ENCODE assay signal across 21 cellular contexts in the genomic region with DNA sequence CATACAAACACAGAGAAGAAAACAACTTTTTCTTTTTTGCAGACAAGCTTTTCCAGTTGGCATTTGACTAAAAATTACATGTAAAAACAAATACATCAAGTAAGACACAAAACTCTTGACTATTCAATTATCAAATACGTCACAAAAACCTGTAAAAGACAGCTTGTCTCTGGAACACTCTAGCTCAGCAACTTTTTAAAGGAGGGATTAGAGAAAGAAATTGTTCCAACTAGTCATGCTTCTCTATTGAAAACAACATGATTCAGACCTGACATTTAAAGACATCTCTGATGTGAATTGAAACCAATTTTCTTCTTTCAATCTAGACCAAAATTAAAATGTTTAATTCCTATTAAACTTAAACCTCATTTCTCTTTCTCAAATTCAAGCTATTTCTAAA. TPM values are rescaled to one million over a fixed set of nuclear protein-coding genes. Genes with fewer than 3 reads are reported as not detected.
DNase-seq lines count a peak whose midpoint lies in the region; ATAC-seq, FAIRE-seq and TF ChIP-seq lines count a peak whose summit lies in the region.
"Had no signal": no experiment of that assay in that cellular context is flagged by ENCODE, and none has a peak within 500 bp of the region (broad histone marks: within the 10 kb centered on the region; RNA-seq: fewer than 3 reads in every experiment).

No MANE protein-coding gene starts in this region.

- H3K36me3 ChIP-seq in HepG2 (replicated peaks in 1 of 2; ENCODE audit: control insufficient read depth in 1 of 2, insufficient read depth in 2 of 2, low read length in 2 of 2), result no peaks in the 10 kb centered on the region

- intact Hi-C loops in activated T-helper 2 cell treated with anti-CD3 and anti-CD28 coated beads, Interferon-gamma antibody, Interleukin-2, Interleukin-4, amounts not matched to agents 10 μg/mL and 5 μg/mL and 100 μg/mL, durations not matched to agents 14 hours and 24 hours and 36 hours (cut with micrococcal nuclease), result loop anchor here (1.0 to 2.0 kb wide), 2 partner anchors 18 to 146 kb away; no protein-coding TSS in a partner anchor
- intact Hi-C loops in HepG2 (cut with micrococcal nuclease; ENCODE audit: unreplicated experiment), result no loop called here

- H3K36me3 Mint-ChIP-seq in activated T-cell treated with anti-CD3 and anti-CD28 coated beads, Interleukin-2, amount 50 U/mL, for 4 hours (ENCODE audit: insufficient read depth), result no peaks in the 10 kb centered on the region
- no peaks in the 10 kb centered on the region for H3K36me3 Mint-ChIP-seq in activated T-helper 2 cell treated with anti-CD3 and anti-CD28 coated beads, Interferon-gamma antibody, Interleukin-2, Interleukin-4, amounts not matched to agents 10 μg/mL and 5 μg/mL and 100 μg/mL, durations not matched to agents 14 hours and 24 hours and 36 hours (ENCODE audit: low read depth)
- H3K36me3 Mint-ChIP-seq: IgD-negative memory B cell had no signal

- TF ChIP-seq EP300 in HepG2 (IDR thresholded peaks at IDR 0.05; ENCODE audit: low read depth in 2 of 2, low read length in 2 of 2), result no peak
- no peak for TF ChIP-seq EP300 in HepG2 (CRISPR knock-in tag; IDR thresholded peaks at IDR 0.05; ENCODE audit: borderline replicate concordance)

- POLR2A ChIA-PET in HepG2 (lab: Yijun Ruan, JAX), result no interaction called here

- H3K4me3 ChIP-seq in fibroblast of villous mesenchyme (ENCODE audit: low read depth, low read length) (no peak overlapping the region), HepG2 (replicated peaks in 1 of 3; ENCODE audit: insufficient read depth in 1 of 3, low read depth in 2 of 3, low read length in 3 of 3) (no peak overlapping the region)
- H3K4me3 ChIP-seq: A549 had no signal

- CTCF ChIA-PET in HepG2 (lab: Yijun Ruan, JAX; ENCODE audit: low intra/inter-chr PET ratio, low total read pairs), result no interaction called here

- no peak overlapping the region for H3K4me3 Mint-ChIP-seq in activated T-cell treated with anti-CD3 and anti-CD28 coated beads, Interleukin-2, amount 50 U/mL, for 4 hours
- H3K4me3 Mint-ChIP-seq in activated T-helper 2 cell treated with anti-CD3 and anti-CD28 coated beads, Interferon-gamma antibody, Interleukin-2, Interleukin-4, amounts not matched to agents 10 μg/mL and 5 μg/mL and 100 μg/mL, durations not matched to agents 14 hours and 24 hours and 36 hours (ENCODE audit: low read depth), result no peak overlapping the region
- H3K4me3 Mint-ChIP-seq in stimulated activated naive CD8-positive, alpha-beta T cell treated with anti-CD3 and anti-CD28 coated beads, Interleukin-15, amount 100 ng/mL, for 72 hours, result peak overlapping the region in 1 of 2 donors; percentile 15
- H3K4me3 Mint-ChIP-seq: IgD-negative memory B cell had no signal

- no peak overlapping the region for H3K4me2 ChIP-seq in HepG2 (ENCODE audit: low read depth, low read length)
- H3K4me2 ChIP-seq: A549 had no signal

- WGBS in HepG2 (ENCODE audit: low lambda C conversion rate), result 93% methylated on average over 1 of the region's 1 CpG

- no peak overlapping the region for H3K27ac ChIP-seq in HepG2 (ENCODE audit: extremely low read length, insufficient read depth, low read length)
- H3K27ac ChIP-seq: A549 had no signal

- no peaks in the 10 kb centered on the region for H3K4me1 ChIP-seq in HepG2 (ENCODE audit: insufficient read depth, low read length)
- H3K4me1 ChIP-seq: A549 had no signal

- no peaks in the 10 kb centered on the region for H3K9me3 Mint-ChIP-seq in activated T-cell treated with anti-CD3 and anti-CD28 coated beads, Interleukin-2, amount 50 U/mL, for 4 hours
- H3K9me3 Mint-ChIP-seq in activated T-helper 2 cell treated with anti-CD3 and anti-CD28 coated beads, Interferon-gamma antibody, Interleukin-2, Interleukin-4, amounts not matched to agents 10 μg/mL and 5 μg/mL and 100 μg/mL, durations not matched to agents 14 hours and 24 hours and 36 hours, result no peaks in the 10 kb centered on the region
- H3K9me3 Mint-ChIP-seq in stimulated activated naive CD8-positive, alpha-beta T cell treated with anti-CD3 and anti-CD28 coated beads, Interleukin-15, amount 100 ng/mL, for 72 hours, result no peaks in the 10 kb centered on the region
- H3K9me3 Mint-ChIP-seq: IgD-negative memory B cell had no signal

- H3K27ac Mint-ChIP-seq in activated T-helper 2 cell treated with anti-CD3 and anti-CD28 coated beads, Interferon-gamma antibody, Interleukin-2, Interleukin-4, amounts not matched to agents 10 μg/mL and 5 μg/mL and 100 μg/mL, durations not matched to agents 14 hours and 24 hours and 36 hours, result peak overlapping the region; percentile 55
- H3K27ac Mint-ChIP-seq in stimulated activated naive CD8-positive, alpha-beta T cell treated with anti-CD3 and anti-CD28 coated beads, Interleukin-15, amount 100 ng/mL, for 72 hours, result peak overlapping the region in 1 of 2 donors; percentile 25
- H3K27ac Mint-ChIP-seq: IgD-negative memory B cell had no signal

- no peak for DNase-seq in activated T-cell treated with anti-CD3 and anti-CD28 coated beads, Interleukin-2, amount 50 U/mL, for 4 hours
- no peak for DNase-seq in activated T-cell treated with anti-CD3 and anti-CD28 coated beads for 4 hours
- no peak for DNase-seq in activated T-helper 2 cell treated with anti-CD3 and anti-CD28 coated beads, Interferon-gamma antibody, Interleukin-2, Interleukin-4, amounts not matched to agents 10 μg/mL and 5 μg/mL and 100 μg/mL, durations not matched to agents 14 hours and 24 hours and 36 hours (ENCODE audit: low spot score)
- DNase-seq in fibroblast of villous mesenchyme (ENCODE audit: low read depth), result peak; percentile 15
- no peak for DNase-seq in stimulated activated naive CD8-positive, alpha-beta T cell treated with anti-CD3 and anti-CD28 coated beads, Interleukin-15, amount 100 ng/mL, for 72 hours
- no peak for DNase-seq in HepG2 (ENCODE audit: low spot score)
- no peak for DNase-seq in NCI-H128 (lab: John Stamatoyannopoulos, UW; ENCODE audit: unreplicated experiment)
- DNase-seq: AML-193; Calu3; DMS79 treated with DMSO at 0.1 percent for 48 hours; GOT3; NCI-H1436 treated with DMSO at 0.1 percent for 48 hours; NCI-H2081 treated with DMSO at 0.1 percent for 48 hours; NCI-H226; NCI-H69; NK-92 treated with Interleukin-12 subunit alpha and Interleukin-12 subunit beta, amount 100 ng/mL, for 24 hours had no signal

- in situ Hi-C loops in HepG2 (cut with HindIII; ENCODE audit: extremely low pct_ligation_motif_present, low pct_unique_long_range_greater_than_20kb), result loop anchor here (25.0 kb wide), 1 partner anchor 1314 kb away; a partner anchor contains a TSS

- H3K27me3 Mint-ChIP-seq in activated T-cell treated with anti-CD3 and anti-CD28 coated beads, Interleukin-2, amount 50 U/mL, for 4 hours (ENCODE audit: low read depth), result no peaks in the 10 kb centered on the region
- no peaks in the 10 kb centered on the region for H3K27me3 Mint-ChIP-seq in activated T-helper 2 cell treated with anti-CD3 and anti-CD28 coated beads, Interferon-gamma antibody, Interleukin-2, Interleukin-4, amounts not matched to agents 10 μg/mL and 5 μg/mL and 100 μg/mL, durations not matched to agents 14 hours and 24 hours and 36 hours (ENCODE audit: low read depth)
- H3K27me3 Mint-ChIP-seq in stimulated activated naive CD8-positive, alpha-beta T cell treated with anti-CD3 and anti-CD28 coated beads, Interleukin-15, amount 100 ng/mL, for 72 hours, result no peaks in the 10 kb centered on the region
- H3K27me3 Mint-ChIP-seq: IgD-negative memory B cell had no signal

- H4K20me1 ChIP-seq in HepG2 (ENCODE audit: insufficient read depth, low read length), result no peaks in the 10 kb centered on the region

- no TSS peak for BruUV-seq in HepG2 (replicated peaks; lab: Mats Ljungman, UMichigan)

- ATAC-seq in activated T-cell treated with anti-CD3 and anti-CD28 coated beads, Interleukin-2, amount 50 U/mL, for 4 hours, result peak; percentile 78 to 92
- ATAC-seq in stimulated activated naive CD8-positive, alpha-beta T cell treated with anti-CD3 and anti-CD28 coated beads, Interleukin-15, amount 100 ng/mL, for 72 hours, result peak; percentile 66
- ATAC-seq in HepG2 (no peak), GM19324 (IDR thresholded peaks at IDR 0.05; ENCODE audit: low FRiP score, unreplicated experiment) (no peak)
- ATAC-seq: A549 had no signal

- H3K9me3 ChIP-seq in HepG2 (ENCODE audit: low read length), result no peaks in the 10 kb centered on the region
- H3K9me3 ChIP-seq: A549 had no signal

- peaks cover 18% of the 10 kb centered on the region for H3K4me1 Mint-ChIP-seq in activated T-cell treated with anti-CD3 and anti-CD28 coated beads, Interleukin-2, amount 50 U/mL, for 4 hours (ENCODE audit: low read depth)
- peaks cover 29% of the 10 kb centered on the region for H3K4me1 Mint-ChIP-seq in activated T-helper 2 cell treated with anti-CD3 and anti-CD28 coated beads, Interferon-gamma antibody, Interleukin-2, Interleukin-4, amounts not matched to agents 10 μg/mL and 5 μg/mL and 100 μg/mL, durations not matched to agents 14 hours and 24 hours and 36 hours (ENCODE audit: low read depth)
- H3K4me1 Mint-ChIP-seq in stimulated activated naive CD8-positive, alpha-beta T cell treated with anti-CD3 and anti-CD28 coated beads, Interleukin-15, amount 100 ng/mL, for 72 hours, result peaks cover 25% of the 10 kb centered on the region

- no peak for TF ChIP-seq CTCF in fibroblast of villous mesenchyme (IDR thresholded peaks at IDR 0.05; ENCODE audit: insufficient read depth, low read depth, low read length)
- TF ChIP-seq CTCF in HepG2 (CRISPR knock-in tag; IDR thresholded peaks at IDR 0.05), result no peak

- H3K9ac ChIP-seq in HepG2 (ENCODE audit: insufficient read depth, low read depth, low read length), result no peak overlapping the region

- H2AFZ ChIP-seq in HepG2 (ENCODE audit: low read length), result no peak overlapping the region

- H3K79me2 ChIP-seq in HepG2 (ENCODE audit: insufficient read depth, low read length), result no peaks in the 10 kb centered on the region

- TF ChIP-seq RAD21 in HepG2 (CRISPR knock-in tag; IDR thresholded peaks at IDR 0.05), result no peak

- no peak for FAIRE-seq in HepG2 (lab: Jason Lieb, UNC)
- FAIRE-seq: A549, G401.6, GM12891 had no signal

- no peaks in the 10 kb centered on the region for H3K27me3 ChIP-seq in HepG2 (ENCODE audit: control insufficient read depth in 1 of 2, insufficient read depth in 2 of 2, low read length in 2 of 2)

- no peak for TF ChIP-seq POLR2A in HepG2 (IDR thresholded peaks at IDR 0.05; ENCODE audit: insufficient read depth in 1 of 2, low read depth in 2 of 2, low read length in 2 of 2)

RNA-seq across cellular contexts. Expression of a gene that starts 30.3 kb away (rescaled TPM):
- 10 to 100 TPM; 10.7 to 13.0 (median 11.9) TPM for total RNA-seq in activated T-cell treated with anti-CD3 and anti-CD28 coated beads, Interleukin-2, amount 50 U/mL, for 4 hours
- 24.1 and 26.2 TPM in 2 replicates for total RNA-seq in activated T-helper 2 cell treated with anti-CD3 and anti-CD28 coated beads, Interferon-gamma antibody, Interleukin-2, Interleukin-4, amounts not matched to agents 10 μg/mL and 5 μg/mL and 100 μg/mL, durations not matched to agents 14 hours and 24 hours and 36 hours
- 35.4 and 36.1 TPM in 2 replicates for total RNA-seq in fibroblast of villous mesenchyme
- total RNA-seq in HepG2 (2016; rRNA removed; fragmentation: Illumina TruSeq; extraction: Trizol), result 27.7 and 32.9 TPM in 2 replicates
- 54.0 and 56.1 TPM in 2 replicates for total RNA-seq in HepG2 (2016; cell fraction: cytosol; rRNA removed; fragmentation: Illumina TruSeq; extraction: Trizol; ENCODE audit: low read depth)
- 24.8 and 37.8 TPM in 2 replicates for total RNA-seq in HepG2 (2016; cell fraction: insoluble cytoplasmic fraction; rRNA removed; fragmentation: Illumina TruSeq; extraction: Trizol)
- 35.4 and 37.3 TPM in 2 replicates for total RNA-seq in HepG2 (2016; cell fraction: membrane; rRNA removed; fragmentation: Illumina TruSeq; extraction: Trizol)
- 28.7 and 30.4 TPM in 2 replicates for total RNA-seq in HepG2 (2016; cell fraction: nucleus; rRNA removed; fragmentation: Illumina TruSeq; extraction: Trizol)
- 29.2 and 35.8 TPM in 2 replicates for polyA plus RNA-seq in HepG2 (2011; rRNA removed)
- 19.7 and 23.0 TPM in 2 replicates for polyA plus RNA-seq in HepG2 (2011; cell fraction: cytosol; rRNA removed)
- 10.9 and 13.1 TPM in 2 replicates for polyA plus RNA-seq in HepG2 (2011; cell fraction: nucleus; rRNA removed)
- 44.3 and 60.7 TPM in 2 replicates for polyA plus RNA-seq in HepG2 (2012)
- 30.9 and 35.7 TPM in 2 replicates for polyA plus RNA-seq in HepG2 (2016; cell fraction: cytosol; fragmentation: Illumina TruSeq; extraction: Trizol; ENCODE audit: low read depth)
- 37.3 and 37.7 TPM in 2 replicates for polyA plus RNA-seq in HepG2 (2016; cell fraction: insoluble cytoplasmic fraction; fragmentation: Illumina TruSeq; extraction: Trizol; ENCODE audit: low read depth)
- polyA plus RNA-seq in HepG2 (2016; cell fraction: membrane; fragmentation: Illumina TruSeq; extraction: Trizol; ENCODE audit: low read depth), result 25.1 and 29.0 TPM in 2 replicates
- polyA plus RNA-seq in HepG2 (2016; cell fraction: nucleus; fragmentation: Illumina TruSeq; extraction: Trizol; ENCODE audit: insufficient read depth, low read depth), result 17.8 and 20.2 TPM in 2 replicates
- polyA minus RNA-seq in HepG2 (2011; rRNA and poly(A)+ RNA removed; ENCODE audit: low replicate concordance), result 37.6 and 43.7 TPM in 2 replicates
- polyA minus RNA-seq in HepG2 (2011; cell fraction: cytosol; rRNA and poly(A)+ RNA removed), result 11.4 and 12.4 TPM in 2 replicates
- polyA minus RNA-seq in HepG2 (2011; cell fraction: nucleus; rRNA and poly(A)+ RNA removed), result 59.6 and 65.0 TPM in 2 replicates

Comparison
In these comparisons a context has a peak if more than half of its experiments do, and no peak if none do; other contexts are left out.
1. ATAC-seq: peak in activated T-cell treated with anti-CD3 and anti-CD28 coated beads, Interleukin-2, amount 50 U/mL, for 4 hours (2 of 2) and stimulated activated naive CD8-positive, alpha-beta T cell treated with anti-CD3 and anti-CD28 coated beads, Interleukin-15, amount 100 ng/mL, for 72 hours (single experiment); none in HepG2 (single experiment) and GM19324 (single experiment).